ENCODE assay signal across 26 cellular contexts in genomic region chr7:135277161-135277560, GRCh38. TPM values are rescaled to one million over a fixed set of nuclear protein-coding genes. Genes with fewer than 3 reads are reported as not detected.
DNase-seq lines count a peak whose midpoint lies in the region; ATAC-seq, FAIRE-seq and TF ChIP-seq lines count a peak whose summit lies in the region.
"Had no signal": no experiment of that assay in that cellular context is flagged by ENCODE, and none has a peak within 500 bp of the region (broad histone marks: within the 10 kb centered on the region; RNA-seq: fewer than 3 reads in every experiment).

No MANE protein-coding gene starts in this region.

- H3K27me3 ChIP-seq in H9 (ENCODE audit: insufficient read depth, low read length), result no peaks in the 10 kb centered on the region
- no peaks in the 10 kb centered on the region for H3K27me3 ChIP-seq in H1 (replicated peaks in 1 of 4; ENCODE audit: control insufficient read depth in 3 of 4, extremely low read depth in 1 of 4, insufficient read depth in 3 of 4, low read length in 3 of 4)
- peaks cover 0 to 14% of the 10 kb centered on the region in 2 experiments for H3K27me3 ChIP-seq in mesenchymal stem cell (ENCODE audit: control insufficient read depth in 1 of 2, insufficient read depth in 1 of 2, low read length in 2 of 2)
- H3K27me3 ChIP-seq: BE2C; BLaER1 treated with 17β-estradiol and CSF1 and Interleukin-3, amounts not matched to agents 10 nM and 100 nM had no signal

- H3K36me3 Mint-ChIP-seq in H9 (ENCODE audit: insufficient read depth in 1 of 3, low read depth in 3 of 3), result peaks cover 0 to 3% (median 0%) of the 10 kb centered on the region in 3 experiments; a peak in 1 of 7 replicates
- H3K36me3 Mint-ChIP-seq: CD14-positive monocyte; CD8-positive, alpha-beta memory T cell had no signal

- H4K5ac ChIP-seq in H9 (ENCODE audit: insufficient read length, low read depth, low read length) (no peak overlapping the region), H1 (ENCODE audit: insufficient read length, low read depth, low read length) (no peak overlapping the region)

- H2BK15ac ChIP-seq in H9 (ENCODE audit: low read depth, low read length) (no peak overlapping the region), H1 (ENCODE audit: low read length) (no peak overlapping the region), mesenchymal stem cell (ENCODE audit: low read depth, poor library complexity, severe bottlenecking) (peak overlapping the region; percentile 33)

- no peak overlapping the region for H3K4me3 ChIP-seq in H1 (ENCODE audit: extremely low read depth in 1 of 4, insufficient read depth in 2 of 4, low read depth in 3 of 4, low read length in 4 of 4)
- H3K4me3 ChIP-seq in mesenchymal stem cell (ENCODE audit: insufficient read depth in 1 of 2, low read depth in 1 of 2, low read length in 2 of 2), result no peak overlapping the region
- no peak overlapping the region for H3K4me3 ChIP-seq in mucosa of descending colon
- H3K4me3 ChIP-seq: A549; BLaER1 treated with 17β-estradiol and CSF1 and Interleukin-3, amounts not matched to agents 10 nM and 100 nM; GM12878; GM23248; HAP-1 had no signal

- H3K56ac ChIP-seq in H9 (ENCODE audit: insufficient read length, low read depth, low read length) (no peak overlapping the region), H1 (replicated peaks; ENCODE audit: insufficient read length, low read depth, low read length) (no peak overlapping the region)

- H2AFZ ChIP-seq in H9 (ENCODE audit: low read length) (no peak overlapping the region), H1 (ENCODE audit: low read length) (no peak overlapping the region), mesenchymal stem cell (ENCODE audit: low read depth, low read length) (no peak overlapping the region)
- H2AFZ ChIP-seq: GM23248 had no signal

- no peak overlapping the region for H3K4ac ChIP-seq in H9 (ENCODE audit: low read depth, low read length)
- H3K4ac ChIP-seq in H1 (replicated peaks; ENCODE audit: insufficient read length, low read depth, low read length), result no peak overlapping the region
- no peak overlapping the region for H3K4ac ChIP-seq in mesenchymal stem cell (ENCODE audit: low read depth in 1 of 2, low read length in 2 of 2)

- TF ChIP-seq POLR2A in H1 (IDR thresholded peaks at IDR 0.05; ENCODE audit: control extremely low read depth in 1 of 2, low read depth in 2 of 2, low read length in 2 of 2), result no peak

- H3K79me1 ChIP-seq in H9 (ENCODE audit: insufficient read depth, low read depth, low read length, poor library complexity, severe bottlenecking) (no peaks in the 10 kb centered on the region), H1 (ENCODE audit: low read depth, low read length) (no peaks in the 10 kb centered on the region), mesenchymal stem cell (replicated peaks; ENCODE audit: low read length, poor library complexity, severe bottlenecking) (no peaks in the 10 kb centered on the region)

- TF ChIP-seq CTCF in H9 (conservative IDR thresholded peaks at IDR 0.05) (no peak), H1 (IDR thresholded peaks at IDR 0.05; ENCODE audit: control extremely low read depth in 1 of 3, insufficient read depth in 1 of 3, low read depth in 1 of 3, low read length in 3 of 3) (no peak), mucosa of descending colon (IDR thresholded peaks at IDR 0.05) (no peak)

- no peak overlapping the region for H3K9ac ChIP-seq in H9 (ENCODE audit: extremely low read depth, insufficient read length, low read length)
- H3K9ac ChIP-seq in H1 (replicated peaks in 1 of 4; ENCODE audit: extremely low read depth in 1 of 4, low read depth in 3 of 4, low read length in 3 of 4), result no peak overlapping the region
- no peak overlapping the region for H3K9ac ChIP-seq in mesenchymal stem cell (ENCODE audit: low read length)
- H3K9ac ChIP-seq: BLaER1 treated with 17β-estradiol and CSF1 and Interleukin-3, amounts not matched to agents 10 nM and 100 nM; GM23248 had no signal

- H3K36me3 ChIP-seq in H1 (ENCODE audit: control insufficient read depth in 2 of 4, insufficient read depth in 4 of 4, low read length in 3 of 4) (no peaks in the 10 kb centered on the region), mesenchymal stem cell (ENCODE audit: control insufficient read depth in 1 of 2, insufficient read depth in 2 of 2, low read depth in 1 of 2, low read length in 2 of 2) (no peaks in the 10 kb centered on the region), mucosa of descending colon (ENCODE audit: low read depth) (no peaks in the 10 kb centered on the region)
- H3K36me3 ChIP-seq: BE2C; BLaER1 treated with 17β-estradiol and CSF1 and Interleukin-3, amounts not matched to agents 10 nM and 100 nM; HAP-1 had no signal

- no peak for FAIRE-seq in H1 (lab: Jason Lieb, UNC)
- FAIRE-seq: A549, D721Med, GM12878, GM19239 had no signal

- H3K18ac ChIP-seq in H9 (ENCODE audit: insufficient read length, low read depth, low read length) (no peak overlapping the region), H1 (ENCODE audit: extremely low read depth, low read length) (no peak overlapping the region; the same call in 1 of the 2 replicates), mesenchymal stem cell (ENCODE audit: low read depth in 1 of 2, low read length in 2 of 2) (no peak overlapping the region)

- no peak for TF ChIP-seq EP300 in H1 (IDR thresholded peaks at IDR 0.05; ENCODE audit: borderline replicate concordance in 1 of 2, low read depth in 2 of 2, low read length in 2 of 2)

- H3K9me3 ChIP-seq in H9 (ENCODE audit: control insufficient read depth, low read depth, low read length), result no peaks in the 10 kb centered on the region
- no peaks in the 10 kb centered on the region for H3K9me3 ChIP-seq in H1 (ENCODE audit: insufficient read depth in 2 of 2, low read depth in 1 of 2, low read length in 1 of 2)
- H3K9me3 ChIP-seq in mesenchymal stem cell (ENCODE audit: control insufficient read depth, low read length), result no peaks in the 10 kb centered on the region
- no peaks in the 10 kb centered on the region for H3K9me3 ChIP-seq in mucosa of descending colon
- H3K9me3 ChIP-seq: A549; BE2C; BLaER1 treated with 17β-estradiol and CSF1 and Interleukin-3, amounts not matched to agents 10 nM and 100 nM; HAP-1 had no signal

- H3K4me1 Mint-ChIP-seq in H9, result no peaks in the 10 kb centered on the region

- H2AK5ac ChIP-seq in H9 (ENCODE audit: insufficient read length, low read length), result no peak overlapping the region
- no peak overlapping the region for H2AK5ac ChIP-seq in H1 (ENCODE audit: low read depth, low read length)
- H2AK5ac ChIP-seq in mesenchymal stem cell (ENCODE audit: low read length, severe bottlenecking), result no peak overlapping the region

- no peak overlapping the region for H4K8ac ChIP-seq in H9 (replicated peaks; ENCODE audit: insufficient read length, low read depth, low read length)
- H4K8ac ChIP-seq in H1 (ENCODE audit: extremely low read depth, insufficient read depth, low read length), result peak overlapping the region; percentile 35; the same call in 1 of the 2 replicates
- H4K8ac ChIP-seq in mesenchymal stem cell (ENCODE audit: low read length), result no peak overlapping the region

- no peak for TF ChIP-seq RAD21 in H1 (IDR thresholded peaks at IDR 0.05 in 1 of 2, conservative IDR thresholded peaks at IDR 0.05 in 1 of 2; ENCODE audit: low read depth in 2 of 2, low read length in 2 of 2)

- POLR2A ChIA-PET in H1 (lab: Charles Lee; ENCODE audit: partially characterized antibody), result no interaction called here

- peaks cover 3 to 9% of the 10 kb centered on the region in 2 experiments; a peak in 3 of 5 replicates for H3K9me3 Mint-ChIP-seq in H9
- H3K9me3 Mint-ChIP-seq: CD4-positive, alpha-beta T cell; HFFc6 had no signal

- H3K79me2 ChIP-seq in H9 (ENCODE audit: insufficient read depth, low read length), result no peaks in the 10 kb centered on the region
- no peaks in the 10 kb centered on the region for H3K79me2 ChIP-seq in H1 (ENCODE audit: control insufficient read depth in 1 of 2, insufficient read depth in 2 of 2, low read length in 2 of 2)

- no peak overlapping the region for H2BK20ac ChIP-seq in H9 (ENCODE audit: low read depth, low read length, poor library complexity, severe bottlenecking)
- H2BK20ac ChIP-seq in H1 (ENCODE audit: low read length), result no peak overlapping the region

- ATAC-seq in left lobe of liver (no peak), mucosa of descending colon (no peak)
- ATAC-seq: A549, GM12878 had no signal

- H4K91ac ChIP-seq in H9 (ENCODE audit: insufficient read length, low read depth, low read length), result no peak overlapping the region
- no peak overlapping the region for H4K91ac ChIP-seq in H1 (replicated peaks; ENCODE audit: insufficient read length, low read length)
- no peak overlapping the region for H4K91ac ChIP-seq in mesenchymal stem cell (ENCODE audit: low read length)

- intact Hi-C loops in mucosa of descending colon (cut with DNase I, micrococcal nuclease), result no loop called here

- H2BK5ac ChIP-seq in H9 (ENCODE audit: insufficient read length, low read length), result no peak overlapping the region
- no peak overlapping the region for H2BK5ac ChIP-seq in H1 (ENCODE audit: low read depth, low read length)
- H2BK5ac ChIP-seq in mesenchymal stem cell (ENCODE audit: low read depth, low read length, poor library complexity, severe bottlenecking), result no peak overlapping the region

- H3K27ac Mint-ChIP-seq in H9, result no peak overlapping the region
- H3K27ac Mint-ChIP-seq: CD14-positive monocyte; CD4-positive, alpha-beta T cell; HFFc6 had no signal

- H4K20me1 ChIP-seq in H9 (ENCODE audit: control insufficient read depth, insufficient read depth, insufficient read length), result no peaks in the 10 kb centered on the region
- no peaks in the 10 kb centered on the region for H4K20me1 ChIP-seq in H1 (replicated peaks in 1 of 2; ENCODE audit: control insufficient read depth in 1 of 2, insufficient read depth in 2 of 2, low read length in 2 of 2)
- H4K20me1 ChIP-seq: BLaER1 treated with 17β-estradiol and CSF1 and Interleukin-3, amounts not matched to agents 10 nM and 100 nM had no signal

- H3K4me1 ChIP-seq in H9 (ENCODE audit: insufficient read depth, low read length) (no peaks in the 10 kb centered on the region), H1 (replicated peaks in 1 of 4; ENCODE audit: control insufficient read depth in 3 of 4, insufficient read depth in 4 of 4, low read length in 3 of 4) (no peaks in the 10 kb centered on the region), mesenchymal stem cell (ENCODE audit: control insufficient read depth, insufficient read depth, low read depth, low read length) (peaks cover 4% of the 10 kb centered on the region), mucosa of descending colon (ENCODE audit: low read depth) (no peaks in the 10 kb centered on the region)
- H3K4me1 ChIP-seq: HAP-1 had no signal

- H3K23me2 ChIP-seq in H9 (ENCODE audit: insufficient read length, low read depth, low read length, poor library complexity, severe bottlenecking) (no peaks in the 10 kb centered on the region), H1 (ENCODE audit: low read depth, low read length) (no peaks in the 10 kb centered on the region)

- no peak overlapping the region for H3K14ac ChIP-seq in H9 (ENCODE audit: insufficient read depth, low read length)
- H3K14ac ChIP-seq in H1 (ENCODE audit: insufficient read length), result no peak overlapping the region
- H3K14ac ChIP-seq in mesenchymal stem cell (ENCODE audit: low read length in 2 of 2), result no peak overlapping the region

- peaks cover 5% of the 10 kb centered on the region; the same call in 1 of the 2 replicates for H3K27me3 Mint-ChIP-seq in H9 (ENCODE audit: low read depth)

- no peak overlapping the region for H2BK120ac ChIP-seq in H9 (ENCODE audit: low read depth, low read length, poor library complexity, severe bottlenecking)
- no peak overlapping the region for H2BK120ac ChIP-seq in H1 (replicated peaks; ENCODE audit: low read depth, low read length)
- no peak overlapping the region for H2BK120ac ChIP-seq in mesenchymal stem cell (ENCODE audit: low read depth, low read length)

- H2BK12ac ChIP-seq in H9 (ENCODE audit: insufficient read length, low read depth, low read length) (no peak overlapping the region), H1 (ENCODE audit: low read depth, low read length) (no peak overlapping the region), mesenchymal stem cell (ENCODE audit: low read length in 2 of 2) (no peak overlapping the region)

- H3K23ac ChIP-seq in H9 (ENCODE audit: insufficient read length, low read depth, low read length), result no peak overlapping the region
- no peak overlapping the region for H3K23ac ChIP-seq in H1 (ENCODE audit: insufficient read length)
- no peak overlapping the region for H3K23ac ChIP-seq in mesenchymal stem cell (ENCODE audit: low read length in 2 of 2)

- H3K27ac ChIP-seq in H9 (ENCODE audit: insufficient read length, low read depth, low read length) (no peak overlapping the region), H1 (ENCODE audit: low read depth, low read length) (no peak overlapping the region), mesenchymal stem cell (ENCODE audit: low read length, poor library complexity, severe bottlenecking) (no peak overlapping the region)
- H3K27ac ChIP-seq: A549; BLaER1 treated with 17β-estradiol and CSF1 and Interleukin-3, amounts not matched to agents 10 nM and 100 nM; GM23248 had no signal

- DNase-seq in H9 (peak; percentile 20), H1 (ENCODE audit: low read depth in 1 of 2, low spot score in 2 of 2) (no peak), mesenchymal stem cell (no peak), left lobe of liver (ENCODE audit: low spot score) (no peak), SIG-M5 treated with dmso at 0.1 percent for 504 hours (lab: John Stamatoyannopoulos, UW; ENCODE audit: unreplicated experiment) (no peak), mucosa of descending colon (no peak)
- DNase-seq: 8988T; ACHN; AML-193; BE2C; CD4-positive, alpha-beta T cell; CD8-positive, alpha-beta memory T cell; DMS 273 treated with DMSO at 0.1 percent for 48 hours; DMS79; EL; GDM1; GM23248; HFFc6 had no signal

- no peak overlapping the region for H3T11ph ChIP-seq in H9 (ENCODE audit: low read length)

- WGBS in H9 (ENCODE audit: extremely low coverage, insufficient read length, low lambda C conversion rate), result no CpG with 5 or more reads among the region's 13 CpGs
- WGBS in H1 (ENCODE audit: extremely low coverage in 1 of 2, insufficient coverage in 1 of 2, insufficient read length in 1 of 2, insufficient replicate concordance in 2 of 2, low coverage in 1 of 2, low lambda C conversion rate in 2 of 2, missing lambda C conversion rate in 1 of 2), 2 experiments, result 93% methylated on average over 13 of the region's 13 CpGs; no CpG with 5 or more reads in 1 of the 2 experiments
- WGBS in mesenchymal stem cell, result 89% methylated on average over 13 of the region's 13 CpGs

- H3K4me3 Mint-ChIP-seq in H9, result no peak overlapping the region
- H3K4me3 Mint-ChIP-seq: CD14-positive monocyte; CD4-positive, alpha-beta T cell; CD8-positive, alpha-beta memory T cell; HFFc6 had no signal

- H3K4me2 ChIP-seq in H9 (ENCODE audit: insufficient read depth, insufficient read length, low read length) (no peak overlapping the region), H1 (ENCODE audit: insufficient read depth in 1 of 2, low read depth in 2 of 2, low read length in 2 of 2) (no peak overlapping the region), mesenchymal stem cell (ENCODE audit: low read length, poor library complexity, severe bottlenecking) (no peak overlapping the region)
- H3K4me2 ChIP-seq: A549; BLaER1 treated with 17β-estradiol and CSF1 and Interleukin-3, amounts not matched to agents 10 nM and 100 nM had no signal

- CTCF ChIA-PET in H1 (lab: Charles Lee; ENCODE audit: partially characterized antibody), result interaction anchor here (1.2 to 6.5 kb wide), 5 partner anchors 58 to 233 kb away, joined by 5 to 61 read pairs (median 51); partner anchors contain the start of gene CNOT4

RNA-seq across cellular contexts. Expression of gene STRA8, which starts 43.5 kb away (rescaled TPM):
- total RNA-seq in H9 (2021) (not detected in 2 replicates), left lobe of liver (not detected), mucosa of descending colon (not detected)
- not detected in 2 replicates for total RNA-seq in H1 (2021; fragmentation: NEBNext Ultra II Directional; extraction: Animal tissue kit (Norgen Biotek cat#: 25700))
- polyA plus RNA-seq in H1 (2011; rRNA removed), result not detected in 2 replicates
- not detected for polyA plus RNA-seq in H1 (2011; cell fraction: cytosol; rRNA removed)
- polyA plus RNA-seq in H1 (2011; cell fraction: nucleus; rRNA removed), result not detected
- not detected in 4 replicates for polyA plus RNA-seq in H1 (2012, experiment 1 of 2)
- not detected for polyA plus RNA-seq in H1 (2012, experiment 2 of 2)
- polyA plus RNA-seq in H1 (2013, experiment 1 of 2), result not detected
- not detected for polyA plus RNA-seq in H1 (2013, experiment 2 of 2)
- polyA minus RNA-seq in H1 (2011; rRNA and poly(A)+ RNA removed), result not detected in 2 replicates
- not detected for polyA minus RNA-seq in H1 (2011; cell fraction: cytosol; rRNA and poly(A)+ RNA removed)
- not detected for polyA minus RNA-seq in H1 (2011; cell fraction: nucleus; rRNA and poly(A)+ RNA removed)
- polyA plus RNA-seq in mesenchymal stem cell (2013, experiment 1 of 2), result not detected
- not detected for polyA plus RNA-seq in mesenchymal stem cell (2013, experiment 2 of 2)
- total RNA-seq: CD4-positive, alpha-beta T cell; CD8-positive, alpha-beta memory T cell; GM12878; GM23248; H4; HFFc6 had no signal
- polyA plus RNA-seq: A549; CD14-positive monocyte; CD8-positive, alpha-beta memory T cell; GM23248 had no signal
